In genomic region chr13:27375686-27376326, GRCh38 we compare ENCODE assay signal across 8 cellular contexts. TPM values are rescaled to one million over a fixed set of nuclear protein-coding genes. Genes with fewer than 3 reads are reported as not detected.
DNase-seq lines count a peak whose midpoint lies in the region; ATAC-seq and TF ChIP-seq lines count a peak whose summit lies in the region.

No MANE protein-coding gene starts in this region.

- in situ Hi-C loops in G401 (cut with HindIII; ENCODE audit: low sequenced_read_pairs) (no loop called here), astrocyte of the spinal cord (cut with HindIII; ENCODE audit: low sequenced_read_pairs) (no loop called here)

- no peak overlapping the region for H3K9ac ChIP-seq in Loucy (ENCODE audit: low read depth, low read length, poor library complexity, severe bottlenecking)

- ATAC-seq in HG02973 (IDR thresholded peaks at IDR 0.05; ENCODE audit: unreplicated experiment): no peak

- no peaks in the 10 kb centered on the region for H3K9me2 ChIP-seq in Loucy (replicated peaks; ENCODE audit: low read depth, low read length)

- no peaks in the 10 kb centered on the region for H3K27me3 ChIP-seq in Loucy (ENCODE audit: insufficient read depth, low read length, poor library complexity, severe bottlenecking)

- no peak overlapping the region for H2AFZ ChIP-seq in Loucy (ENCODE audit: low read length)

- H4K20me1 ChIP-seq in Loucy (ENCODE audit: insufficient read depth, low read length, poor library complexity, severe bottlenecking): no peaks in the 10 kb centered on the region

- H3K4me3 ChIP-seq in Loucy (ENCODE audit: low read length, poor library complexity, severe bottlenecking) (no peak overlapping the region), astrocyte of the spinal cord (ENCODE audit: low read depth, low read length) (no peak overlapping the region)

- H3K36me3 ChIP-seq in Loucy (ENCODE audit: insufficient read depth, low read length): no peaks in the 10 kb centered on the region

- no peaks in the 10 kb centered on the region for H3K79me2 ChIP-seq in Loucy (ENCODE audit: insufficient read depth, low read length)

- no peaks in the 10 kb centered on the region for H3K4me1 ChIP-seq in Loucy (ENCODE audit: insufficient read depth, low read length, poor library complexity, severe bottlenecking)

- H3K9me3 ChIP-seq in Loucy (ENCODE audit: insufficient read depth, low read depth, low read length): no peaks in the 10 kb centered on the region

- TF ChIP-seq CTCF in Loucy (conservative IDR thresholded peaks at IDR 0.05; ENCODE audit: low read length) (peak; percentile 80), astrocyte of the spinal cord (IDR thresholded peaks at IDR 0.05; ENCODE audit: low read depth, low read length) (peak; percentile 91)

- DNase-seq in G401 (ENCODE audit: low spot score): peak; percentile 35
- DNase-seq in T-helper 1 cell: peak in 4 of 5 donors; percentile 14 to 43 (median 28)
- DNase-seq in astrocyte of the spinal cord (ENCODE audit: low read depth, low spot score): peak; percentile 65
- peak; percentile 59 for DNase-seq in iris pigment epithelial cell (ENCODE audit: low read depth)
- DNase-seq in stimulated activated CD4-positive, alpha-beta T cell treated with anti-CD3 and anti-CD28 coated beads, Interleukin-2, amount 100 ng/mL, for 4 hours (ENCODE audit: low read depth): peak; percentile 16
- DNase-seq in cerebellum (ENCODE audit: low spot score): no peak

- H3K4me2 ChIP-seq in Loucy (ENCODE audit: low read depth, low read length, poor library complexity, severe bottlenecking): no peak overlapping the region

- no peaks in the 10 kb centered on the region for H3F3A ChIP-seq in Loucy (ENCODE audit: low read depth)

RNA-seq across cellular contexts. Expression of gene GTF3A, which starts 48.6 kb away (rescaled TPM):
- 189 and 243 TPM in 2 replicates for total RNA-seq in G401 (2014; rRNA removed; shearing (Covaris generic))
- 52.4 TPM for total RNA-seq in cerebellum
